In the genomic region with DNA sequence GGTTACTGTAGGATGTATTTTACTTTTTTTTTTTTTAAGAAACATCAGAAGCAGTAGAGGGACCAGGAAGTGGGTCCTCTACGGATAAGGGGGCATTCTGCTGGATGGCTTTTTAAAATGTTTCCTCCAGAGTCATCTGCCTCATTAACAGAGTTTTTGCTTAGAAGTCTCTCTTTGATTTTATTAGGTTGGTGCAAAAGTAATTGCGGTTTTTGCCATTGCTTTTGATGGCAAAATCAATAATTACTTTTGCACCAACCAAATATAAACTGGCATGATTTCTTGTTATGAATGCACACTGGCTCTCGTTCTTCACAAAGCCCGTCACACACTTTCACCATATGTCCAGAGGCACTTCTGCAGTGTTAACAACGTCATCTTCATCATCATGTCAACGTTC, we compare ENCODE assay signal across 6 cellular contexts.
"Had no signal": no experiment of that assay in that cellular context is flagged by ENCODE, and none has a peak within 500 bp of the region (broad histone marks: within the 10 kb centered on the region; RNA-seq: fewer than 3 reads in every experiment).

No MANE protein-coding gene starts in this region.

- H3K27ac ChIP-seq: HL-60 had no signal

- FAIRE-seq: HTR-8/SVneo, K562 had no signal

- ATAC-seq: K562 had no signal

- DNase-seq: IMR-90, KBM-7, KG1 had no signal

- H3K4me3 ChIP-seq: K562 had no signal
